ENCODE assay signal across 1 cellular context in genomic region chr9:91361294-91362201, GRCh38.
TF ChIP-seq lines count a peak whose summit lies in the region.

A gene with protein sequence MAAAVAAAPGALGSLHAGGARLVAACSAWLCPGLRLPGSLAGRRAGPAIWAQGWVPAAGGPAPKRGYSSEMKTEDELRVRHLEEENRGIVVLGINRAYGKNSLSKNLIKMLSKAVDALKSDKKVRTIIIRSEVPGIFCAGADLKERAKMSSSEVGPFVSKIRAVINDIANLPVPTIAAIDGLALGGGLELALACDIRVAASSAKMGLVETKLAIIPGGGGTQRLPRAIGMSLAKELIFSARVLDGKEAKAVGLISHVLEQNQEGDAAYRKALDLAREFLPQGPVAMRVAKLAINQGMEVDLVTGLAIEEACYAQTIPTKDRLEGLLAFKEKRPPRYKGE (minus strand): TSS chr9:91361918. CDS start chr9:91361889, 29 bp downstream.

TF ChIP-seq in K562, 482 proteins besides CTCF, POLR2A, EP300 and RAD21 (continued from another document and continues in another):
- TF ChIP-seq AFF1 (IDR thresholded peaks at IDR 0.05; ENCODE audit: low read depth in 1 of 2, partially characterized antibody in 2 of 2) (no peak), BCLAF1 (IDR thresholded peaks at IDR 0.05; ENCODE audit: borderline replicate concordance in 1 of 2, control insufficient read depth in 1 of 2, low read depth in 2 of 2, low read length in 1 of 2) (no peak), CREB1 (IDR thresholded peaks at IDR 0.05) (peak; percentile 86), CREB1 (CRISPR knock-in tag; IDR thresholded peaks at IDR 0.05) (peak; percentile 79), RBM17 (IDR thresholded peaks at IDR 0.05; ENCODE audit: borderline replicate concordance, low read depth, low read length) (no peak), PTRF (tag; IDR thresholded peaks at IDR 0.05) (no peak), NFIC (IDR thresholded peaks at IDR 0.05) (no peak), TOE1 (IDR thresholded peaks at IDR 0.05; ENCODE audit: borderline replicate concordance) (no peak), TOE1 (CRISPR knock-in tag; IDR thresholded peaks at IDR 0.05; ENCODE audit: borderline replicate concordance, low read depth) (peak; percentile 68; the same call in 1 of the 2 replicates), RFX5 (IDR thresholded peaks at IDR 0.05; ENCODE audit: low read depth, low read length) (no peak), MTA3 (IDR thresholded peaks at IDR 0.05; ENCODE audit: borderline replicate concordance) (no peak; the same call in 1 of the 2 replicates), GATAD2A (IDR thresholded peaks at IDR 0.05) (no peak), SRSF9 (IDR thresholded peaks at IDR 0.05; ENCODE audit: borderline replicate concordance, low read depth, low read length) (no peak), POLR2B (IDR thresholded peaks at IDR 0.05; ENCODE audit: low read depth, partially characterized antibody) (peak; percentile 41), ZNF830 (CRISPR knock-in tag; IDR thresholded peaks at IDR 0.05) (no peak), FOXK1 (CRISPR knock-in tag; IDR thresholded peaks at IDR 0.05; ENCODE audit: borderline replicate concordance) (peak; percentile 63; the same call in 1 of the 2 replicates), ZNF57 (CRISPR knock-in tag; IDR thresholded peaks at IDR 0.05) (no peak), SMARCA4 (IDR thresholded peaks at IDR 0.05) (no peak), ZBTB17 (CRISPR knock-in tag; IDR thresholded peaks at IDR 0.05) (no peak), EP400 (IDR thresholded peaks at IDR 0.05) (peak; percentile 55; the same call in 1 of the 2 replicates), ZNF24 (IDR thresholded peaks at IDR 0.05) (no peak), BDP1 (IDR thresholded peaks at IDR 0.05; ENCODE audit: insufficient read depth, insufficient read length) (no peak), TAF1 (IDR thresholded peaks at IDR 0.05; ENCODE audit: control insufficient read depth, extremely low read depth, insufficient read depth, low read length, severe bottlenecking) (peak; percentile 84), PHTF2 (CRISPR knock-in tag; IDR thresholded peaks at IDR 0.05) (no peak), ZKSCAN3 (CRISPR knock-in tag; IDR thresholded peaks at IDR 0.05) (no peak), ETS2 (tag; IDR thresholded peaks at IDR 0.05; ENCODE audit: borderline replicate concordance, poor library complexity, severe bottlenecking) (no peak), YBX1 (IDR thresholded peaks at IDR 0.05) (no peak), MYC (IDR thresholded peaks at IDR 0.05; ENCODE audit: low read depth, low read length) (peak; percentile 79), MYC (CRISPR knock-in tag; IDR thresholded peaks at IDR 0.05; ENCODE audit: borderline replicate concordance, low read depth) (peak; percentile 52; the same call in 1 of the 2 replicates), ZNF146 (CRISPR knock-in tag; IDR thresholded peaks at IDR 0.05; ENCODE audit: unreplicated experiment) (no peak), SREBF2 (CRISPR knock-in tag; IDR thresholded peaks at IDR 0.05) (no peak), KLF16 (IDR thresholded peaks at IDR 0.05) (no peak), TEAD2 (tag; IDR thresholded peaks at IDR 0.05) (no peak), NCOA1 (IDR thresholded peaks at IDR 0.05; ENCODE audit: low read depth) (no peak), ZNF175 (CRISPR knock-in tag; IDR thresholded peaks at IDR 0.05; ENCODE audit: low read depth) (no peak), ZNF764 (CRISPR knock-in tag; IDR thresholded peaks at IDR 0.05; ENCODE audit: low read depth) (no peak), ZNF512 (tag; IDR thresholded peaks at IDR 0.05) (no peak), CBX3 (IDR thresholded peaks at IDR 0.05; ENCODE audit: borderline replicate concordance in 1 of 2, low read length in 2 of 2) (no peak), L3MBTL2 (IDR thresholded peaks at IDR 0.05) (peak; percentile 56), NFATC3 (IDR thresholded peaks at IDR 0.05) (no peak)
- TF ChIP-seq, protein P1, sequence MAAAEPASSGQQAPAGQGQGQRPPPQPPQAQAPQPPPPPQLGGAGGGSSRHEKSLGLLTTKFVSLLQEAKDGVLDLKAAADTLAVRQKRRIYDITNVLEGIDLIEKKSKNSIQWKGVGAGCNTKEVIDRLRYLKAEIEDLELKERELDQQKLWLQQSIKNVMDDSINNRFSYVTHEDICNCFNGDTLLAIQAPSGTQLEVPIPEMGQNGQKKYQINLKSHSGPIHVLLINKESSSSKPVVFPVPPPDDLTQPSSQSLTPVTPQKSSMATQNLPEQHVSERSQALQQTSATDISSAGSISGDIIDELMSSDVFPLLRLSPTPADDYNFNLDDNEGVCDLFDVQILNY (CRISPR knock-in tag; IDR thresholded peaks at IDR 0.05): peak; percentile 59; the same call in 1 of the 2 replicates
- TF ChIP-seq, protein P2, sequence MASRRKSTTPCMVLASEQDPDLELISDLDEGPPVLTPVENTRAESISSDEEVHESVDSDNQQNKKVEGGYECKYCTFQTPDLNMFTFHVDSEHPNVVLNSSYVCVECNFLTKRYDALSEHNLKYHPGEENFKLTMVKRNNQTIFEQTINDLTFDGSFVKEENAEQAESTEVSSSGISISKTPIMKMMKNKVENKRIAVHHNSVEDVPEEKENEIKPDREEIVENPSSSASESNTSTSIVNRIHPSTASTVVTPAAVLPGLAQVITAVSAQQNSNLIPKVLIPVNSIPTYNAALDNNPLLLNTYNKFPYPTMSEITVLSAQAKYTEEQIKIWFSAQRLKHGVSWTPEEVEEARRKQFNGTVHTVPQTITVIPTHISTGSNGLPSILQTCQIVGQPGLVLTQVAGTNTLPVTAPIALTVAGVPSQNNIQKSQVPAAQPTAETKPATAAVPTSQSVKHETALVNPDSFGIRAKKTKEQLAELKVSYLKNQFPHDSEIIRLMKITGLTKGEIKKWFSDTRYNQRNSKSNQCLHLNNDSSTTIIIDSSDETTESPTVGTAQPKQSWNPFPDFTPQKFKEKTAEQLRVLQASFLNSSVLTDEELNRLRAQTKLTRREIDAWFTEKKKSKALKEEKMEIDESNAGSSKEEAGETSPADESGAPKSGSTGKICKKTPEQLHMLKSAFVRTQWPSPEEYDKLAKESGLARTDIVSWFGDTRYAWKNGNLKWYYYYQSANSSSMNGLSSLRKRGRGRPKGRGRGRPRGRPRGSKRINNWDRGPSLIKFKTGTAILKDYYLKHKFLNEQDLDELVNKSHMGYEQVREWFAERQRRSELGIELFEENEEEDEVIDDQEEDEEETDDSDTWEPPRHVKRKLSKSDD (conservative IDR thresholded peaks at IDR 0.05; ENCODE audit: low read length): no peak
